ENCODE assay signal across 21 cellular contexts in the genomic region with DNA sequence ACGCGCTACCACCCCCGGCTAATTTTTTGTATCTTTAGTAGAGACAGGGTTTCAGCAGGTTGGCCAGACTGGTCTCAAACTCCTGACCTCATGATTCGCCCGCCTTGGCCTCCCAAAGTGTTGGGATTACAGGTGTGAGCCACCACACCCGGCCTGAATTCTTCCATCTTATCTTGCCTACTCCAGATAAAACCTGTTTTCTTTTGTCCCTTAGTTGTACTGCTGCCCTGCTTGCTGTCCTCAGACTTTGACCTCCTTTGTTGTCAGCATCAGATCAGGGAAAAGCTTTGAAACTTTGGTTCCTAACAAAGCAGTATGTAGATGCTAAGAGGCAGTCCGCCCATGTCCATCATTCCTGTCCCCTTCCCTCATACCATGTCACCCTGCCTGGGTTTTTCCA. TPM values are rescaled to one million over a fixed set of nuclear protein-coding genes. Genes with fewer than 3 reads are reported as not detected.
"Had no signal": no experiment of that assay in that cellular context is flagged by ENCODE, and none has a peak within 500 bp of the region (broad histone marks: within the 10 kb centered on the region; RNA-seq: fewer than 3 reads in every experiment).

No MANE protein-coding gene starts in this region.

- H3K27ac ChIP-seq: left lung, neutrophil, parathyroid adenoma, tibial nerve had no signal

- H3K4me3 ChIP-seq: gastroesophageal sphincter, left lung, tibial nerve had no signal

- H3K27me3 Mint-ChIP-seq: activated naive CD8-positive, alpha-beta T cell had no signal

- H3K4me3 Mint-ChIP-seq: activated naive CD8-positive, alpha-beta T cell had no signal

- H3K9ac ChIP-seq: parathyroid adenoma had no signal

- H3K27ac Mint-ChIP-seq: activated naive CD8-positive, alpha-beta T cell had no signal

- H3K27me3 ChIP-seq: gastroesophageal sphincter, left lung, neutrophil, tibial nerve had no signal

- DNase-seq: activated CD4-positive, alpha-beta T cell treated with anti-CD3 and anti-CD28 coated beads for 1 hour; activated CD4-positive, alpha-beta T cell treated with anti-CD3 and anti-CD28 coated beads, Interleukin-2, amount 50 U/mL, for 4 hours; activated effector memory CD4-positive, alpha-beta T cell treated with Interleukin-2 at 50 U/mL for 16 hours; amniotic stem cell; cerebellar nuclear complex; dermis blood vessel endothelial cell; erythroblast; left lung; mesenchymal stem cell; retina; stimulated activated CD4-positive, alpha-beta T cell treated with anti-CD3 and anti-CD28 coated beads, Interleukin-15, amount 100 ng/mL, for 24 hours; stimulated activated CD4-positive, alpha-beta T cell treated with anti-CD3 and anti-CD28 coated beads, Interleukin-4, amount 100 ng/mL, for 1 hour; stimulated activated naive CD4-positive, alpha-beta T cell treated with Interleukin-2 at 50 U/mL for 16 hours; substantia nigra; T-helper 1 cell had no signal

- ATAC-seq: gastroesophageal sphincter, left lung, SK-N-SH treated with all-trans-retinoic acid at 6 μM for 48 hours had no signal

- H3K9me3 ChIP-seq: gastroesophageal sphincter, left lung, neutrophil, tibial nerve had no signal

RNA-seq across cellular contexts. Expression of a gene that starts 40.0 kb away (rescaled TPM):
- total RNA-seq: dermis blood vessel endothelial cell, tibial nerve had no signal
